ENCODE assay signal across 8 cellular contexts in the genomic region with DNA sequence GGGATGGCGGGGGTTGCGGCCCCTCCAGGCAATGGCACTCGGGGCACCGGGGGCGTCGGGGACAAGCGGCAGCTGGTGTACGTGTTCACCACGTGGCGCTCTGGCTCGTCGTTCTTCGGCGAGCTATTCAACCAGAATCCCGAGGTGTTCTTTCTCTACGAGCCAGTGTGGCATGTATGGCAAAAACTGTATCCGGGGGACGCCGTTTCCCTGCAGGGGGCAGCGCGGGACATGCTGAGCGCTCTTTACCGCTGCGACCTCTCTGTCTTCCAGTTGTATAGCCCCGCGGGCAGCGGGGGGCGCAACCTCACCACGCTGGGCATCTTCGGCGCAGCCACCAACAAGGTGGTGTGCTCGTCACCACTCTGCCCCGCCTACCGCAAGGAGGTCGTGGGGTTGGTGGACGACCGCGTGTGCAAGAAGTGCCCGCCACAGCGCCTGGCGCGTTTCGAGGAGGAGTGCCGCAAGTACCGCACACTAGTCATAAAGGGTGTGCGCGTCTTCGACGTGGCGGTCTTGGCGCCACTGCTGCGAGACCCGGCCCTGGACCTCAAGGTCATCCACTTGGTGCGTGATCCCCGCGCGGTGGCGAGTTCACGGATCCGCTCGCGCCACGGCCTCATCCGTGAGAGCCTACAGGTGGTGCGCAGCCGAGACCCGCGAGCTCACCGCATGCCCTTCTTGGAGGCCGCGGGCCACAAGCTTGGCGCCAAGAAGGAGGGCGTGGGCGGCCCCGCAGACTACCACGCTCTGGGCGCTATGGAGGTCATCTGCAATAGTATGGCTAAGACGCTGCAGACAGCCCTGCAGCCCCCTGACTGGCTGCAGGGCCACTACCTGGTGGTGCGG. TPM values are rescaled to one million over a fixed set of nuclear protein-coding genes. Genes with fewer than 3 reads are reported as not detected.
DNase-seq lines count a peak whose midpoint lies in the region; ATAC-seq and TF ChIP-seq lines count a peak whose summit lies in the region.

No MANE protein-coding gene starts in this region.

- POLR2A ChIA-PET in activated CD8-positive, alpha-beta T cell treated with anti-CD3 and anti-CD28 coated beads, Interleukin-2, amount 10 ng/mL, durations not matched to agents 7 days and 5 days (lab: Charles Lee) = interaction anchor here (0.6 to 1.5 kb wide), 4 partner anchors 44 to 408 kb away, joined by 3 to 4 read pairs (median 3); no protein-coding TSS in a partner anchor

- H3K4me1 ChIP-seq in muscle layer of duodenum (ENCODE audit: control insufficient read depth in 1 of 2, insufficient read depth in 2 of 2, low read length in 2 of 2) = peaks cover 0 to 22% of the 10 kb centered on the region in 2 donors

- H3K36me3 ChIP-seq in muscle layer of duodenum (ENCODE audit: control insufficient read depth in 1 of 2, insufficient read depth in 2 of 2, low read length in 2 of 2) = no peaks in the 10 kb centered on the region

- TF ChIP-seq CTCF in HL-60 (IDR thresholded peaks at IDR 0.05; ENCODE audit: insufficient read depth, low read length) = peak; percentile 32
- TF ChIP-seq CTCF in endothelial cell (IDR thresholded peaks at IDR 0.05; ENCODE audit: unreplicated experiment) = peak; percentile 70

- H3K4me1 Mint-ChIP-seq in activated CD8-positive, alpha-beta T cell treated with anti-CD3 and anti-CD28 coated beads, Interleukin-2, amount 10 ng/mL, durations not matched to agents 7 days and 5 days (ENCODE audit: low read depth) = peaks cover 43% of the 10 kb centered on the region
- H3K4me1 Mint-ChIP-seq in endothelial cell (ENCODE audit: unreplicated experiment) = peaks cover 14% of the 10 kb centered on the region
- H3K4me1 Mint-ChIP-seq in stimulated activated effector memory CD8-positive, alpha-beta T cell treated with anti-CD3 and anti-CD28 coated beads, Interleukin-12 subunit alpha, Interleukin-12 subunit beta, amount 100 ng/mL, for 72 hours = peaks cover 5% of the 10 kb centered on the region

- peak; percentile 60 for ATAC-seq in activated CD8-positive, alpha-beta T cell treated with anti-CD3 and anti-CD28 coated beads, Interleukin-2, amount 10 ng/mL, durations not matched to agents 7 days and 5 days
- ATAC-seq in stimulated activated effector memory CD8-positive, alpha-beta T cell treated with anti-CD3 and anti-CD28 coated beads, Interleukin-12 subunit alpha, Interleukin-12 subunit beta, amount 100 ng/mL, for 72 hours = peak; percentile 59

- H3K9me3 Mint-ChIP-seq in activated CD8-positive, alpha-beta T cell treated with anti-CD3 and anti-CD28 coated beads, Interleukin-2, amount 10 ng/mL, durations not matched to agents 7 days and 5 days (ENCODE audit: insufficient read depth) = no peaks in the 10 kb centered on the region
- H3K9me3 Mint-ChIP-seq in endothelial cell (ENCODE audit: unreplicated experiment) = no peaks in the 10 kb centered on the region
- no peaks in the 10 kb centered on the region for H3K9me3 Mint-ChIP-seq in stimulated activated effector memory CD8-positive, alpha-beta T cell treated with anti-CD3 and anti-CD28 coated beads, Interleukin-12 subunit alpha, Interleukin-12 subunit beta, amount 100 ng/mL, for 72 hours

- peak overlapping the region; percentile 63 for H3K4me3 ChIP-seq in HL-60 (replicated peaks; ENCODE audit: insufficient read depth, low read length)
- H3K4me3 ChIP-seq in muscle layer of duodenum (ENCODE audit: low read depth in 1 of 2, low read length in 2 of 2) = peak overlapping the region; percentile 52 to 93

- H3K27me3 Mint-ChIP-seq in activated CD8-positive, alpha-beta T cell treated with anti-CD3 and anti-CD28 coated beads, Interleukin-2, amount 10 ng/mL, durations not matched to agents 7 days and 5 days (ENCODE audit: low read depth) = peaks cover 9% of the 10 kb centered on the region
- peaks cover 7% of the 10 kb centered on the region for H3K27me3 Mint-ChIP-seq in endothelial cell (ENCODE audit: unreplicated experiment)

- no peak overlapping the region for H3K27ac ChIP-seq in HL-60 (replicated peaks)
- H3K27ac ChIP-seq in muscle layer of duodenum (ENCODE audit: low read length) = no peak overlapping the region

- H3K36me3 Mint-ChIP-seq in activated CD8-positive, alpha-beta T cell treated with anti-CD3 and anti-CD28 coated beads, Interleukin-2, amount 10 ng/mL, durations not matched to agents 7 days and 5 days (ENCODE audit: low read depth) = peaks cover 3% of the 10 kb centered on the region
- H3K36me3 Mint-ChIP-seq in endothelial cell (ENCODE audit: low read depth, unreplicated experiment) = peaks cover 4% of the 10 kb centered on the region
- no peaks in the 10 kb centered on the region for H3K36me3 Mint-ChIP-seq in stimulated activated effector memory CD8-positive, alpha-beta T cell treated with anti-CD3 and anti-CD28 coated beads, Interleukin-12 subunit alpha, Interleukin-12 subunit beta, amount 100 ng/mL, for 72 hours

- DNase-seq in DMS53 (lab: John Stamatoyannopoulos, UW) (peak; percentile 17), DMS53 treated with DMSO at 0.1 percent for 48 hours (lab: John Stamatoyannopoulos, UW; ENCODE audit: unreplicated experiment) (no peak), HL-60 (ENCODE audit: low read depth in 1 of 2, low spot score in 1 of 2) (peak in 1 of 2 experiments; percentile 45), endothelial cell (ENCODE audit: low spot score) (peak; percentile 87), DMS153 treated with DMSO at 0.1 percent for 48 hours (lab: John Stamatoyannopoulos, UW; ENCODE audit: unreplicated experiment) (no peak)
- peak; percentile 86 for DNase-seq in activated CD8-positive, alpha-beta T cell treated with anti-CD3 and anti-CD28 coated beads, Interleukin-2, amount 10 ng/mL, durations not matched to agents 7 days and 5 days
- peak; percentile 20 to 79 for DNase-seq in stimulated activated effector memory CD8-positive, alpha-beta T cell treated with anti-CD3 and anti-CD28 coated beads, Interleukin-12 subunit alpha, Interleukin-12 subunit beta, amount 100 ng/mL, for 72 hours (ENCODE audit: low spot score in 2 of 2)

- H3K27ac Mint-ChIP-seq in activated CD8-positive, alpha-beta T cell treated with anti-CD3 and anti-CD28 coated beads, Interleukin-2, amount 10 ng/mL, durations not matched to agents 7 days and 5 days = peak overlapping the region; percentile 20
- no peak overlapping the region for H3K27ac Mint-ChIP-seq in endothelial cell (ENCODE audit: unreplicated experiment)
- no peak overlapping the region for H3K27ac Mint-ChIP-seq in stimulated activated effector memory CD8-positive, alpha-beta T cell treated with anti-CD3 and anti-CD28 coated beads, Interleukin-12 subunit alpha, Interleukin-12 subunit beta, amount 100 ng/mL, for 72 hours

- peaks cover 59% of the 10 kb centered on the region for H3K27me3 ChIP-seq in HL-60 (ENCODE audit: insufficient read depth, poor library complexity, severe bottlenecking)
- no peaks in the 10 kb centered on the region for H3K27me3 ChIP-seq in muscle layer of duodenum (ENCODE audit: low read depth, low read length)

- peak overlapping the region; percentile 65 for H3K4me3 Mint-ChIP-seq in activated CD8-positive, alpha-beta T cell treated with anti-CD3 and anti-CD28 coated beads, Interleukin-2, amount 10 ng/mL, durations not matched to agents 7 days and 5 days
- H3K4me3 Mint-ChIP-seq in endothelial cell (ENCODE audit: unreplicated experiment) = peak overlapping the region; percentile 78
- H3K4me3 Mint-ChIP-seq in stimulated activated effector memory CD8-positive, alpha-beta T cell treated with anti-CD3 and anti-CD28 coated beads, Interleukin-12 subunit alpha, Interleukin-12 subunit beta, amount 100 ng/mL, for 72 hours = peak overlapping the region; percentile 85

- no peaks in the 10 kb centered on the region for H3K9me3 ChIP-seq in muscle layer of duodenum (ENCODE audit: control insufficient read depth in 1 of 2, low read length in 2 of 2)

- CTCF ChIA-PET in activated CD8-positive, alpha-beta T cell treated with anti-CD3 and anti-CD28 coated beads, Interleukin-2, amount 10 ng/mL, durations not matched to agents 7 days and 5 days (lab: Charles Lee) = interaction anchor here (0.7 to 3.4 kb wide), 43 partner anchors 8 to 631 kb away, joined by 3 to 37 read pairs (median 4); no protein-coding TSS in a partner anchor

RNA-seq across cellular contexts. Expression of a gene that starts 1.9 kb away (rescaled TPM):
- 1 to 10 TPM; 2.3 to 2.4 TPM for total RNA-seq in activated CD8-positive, alpha-beta T cell treated with anti-CD3 and anti-CD28 coated beads, Interleukin-2, amount 10 ng/mL, durations not matched to agents 7 days and 5 days
- 12.9 TPM for total RNA-seq in endothelial cell (ENCODE audit: unreplicated experiment)

Comparison
In these comparisons a context has a peak if more than half of its experiments do, and no peak if none do; other contexts are left out.
1. DNase-seq: peak in DMS53 (single experiment), activated CD8-positive, alpha-beta T cell treated with anti-CD3 and anti-CD28 coated beads, Interleukin-2, amount 10 ng/mL, durations not matched to agents 7 days and 5 days (single experiment), endothelial cell (single experiment) and stimulated activated effector memory CD8-positive, alpha-beta T cell treated with anti-CD3 and anti-CD28 coated beads, Interleukin-12 subunit alpha, Interleukin-12 subunit beta, amount 100 ng/mL, for 72 hours (2 of 2); none in DMS53 treated with DMSO at 0.1 percent for 48 hours (single experiment) and DMS153 treated with DMSO at 0.1 percent for 48 hours (single experiment).
2. Peak in every context shown above with its lines, with median percentiles within 50 percentile points of each other: H3K4me3 Mint-ChIP-seq.